1 cellular context compared by ENCODE assay signal in the genomic region with DNA sequence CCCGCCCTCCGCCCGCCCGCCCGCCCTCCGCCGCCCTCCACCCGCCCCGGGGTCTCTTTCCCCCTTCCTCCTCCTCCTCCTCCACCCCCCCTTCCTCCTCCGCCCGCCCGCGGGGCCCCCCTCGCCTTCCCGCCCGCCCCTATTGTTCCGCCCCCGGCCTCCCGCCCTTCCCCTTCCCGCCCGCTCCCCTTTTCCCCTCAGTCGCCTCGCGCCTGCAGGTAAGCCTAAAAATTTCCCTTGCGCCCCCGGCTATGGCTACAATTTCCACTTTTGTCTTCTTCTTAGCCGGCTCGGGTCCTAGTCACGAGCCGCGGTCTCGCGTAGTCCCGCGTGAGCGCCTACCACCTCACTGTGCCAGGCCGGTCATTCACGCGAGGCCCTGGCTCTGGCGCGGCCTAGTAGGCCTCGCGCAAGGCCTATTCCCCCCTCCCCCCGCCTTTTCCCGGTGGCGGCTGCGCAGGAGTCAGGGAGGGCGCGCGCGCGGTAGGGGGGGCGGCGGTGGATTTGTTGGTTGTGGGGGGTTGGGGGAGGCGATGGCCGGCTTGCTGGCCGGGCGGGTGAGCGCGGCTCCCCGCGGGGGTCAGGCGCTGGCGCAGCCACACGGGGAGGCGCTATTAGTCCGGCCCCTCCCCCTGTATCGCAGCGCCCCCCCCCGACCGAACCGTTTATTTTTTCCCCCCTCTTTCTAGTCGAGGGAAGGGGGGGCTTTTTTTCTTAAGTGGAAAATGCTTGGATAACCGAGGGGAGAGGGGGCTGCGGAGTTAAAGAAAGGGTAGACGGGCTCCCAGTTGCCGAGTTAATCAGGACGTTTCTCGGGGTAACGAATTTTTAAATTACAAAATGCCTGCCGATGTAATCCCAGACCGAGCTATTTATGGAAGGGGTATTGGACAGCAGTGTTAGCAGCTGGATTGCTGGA.
TF ChIP-seq lines count a peak whose summit lies in the region.

No MANE protein-coding gene starts in this region.

TF ChIP-seq in HEK293, 187 proteins besides CTCF, POLR2A, EP300 and RAD21 (continued from another document):
- TF ChIP-seq, protein P1, sequence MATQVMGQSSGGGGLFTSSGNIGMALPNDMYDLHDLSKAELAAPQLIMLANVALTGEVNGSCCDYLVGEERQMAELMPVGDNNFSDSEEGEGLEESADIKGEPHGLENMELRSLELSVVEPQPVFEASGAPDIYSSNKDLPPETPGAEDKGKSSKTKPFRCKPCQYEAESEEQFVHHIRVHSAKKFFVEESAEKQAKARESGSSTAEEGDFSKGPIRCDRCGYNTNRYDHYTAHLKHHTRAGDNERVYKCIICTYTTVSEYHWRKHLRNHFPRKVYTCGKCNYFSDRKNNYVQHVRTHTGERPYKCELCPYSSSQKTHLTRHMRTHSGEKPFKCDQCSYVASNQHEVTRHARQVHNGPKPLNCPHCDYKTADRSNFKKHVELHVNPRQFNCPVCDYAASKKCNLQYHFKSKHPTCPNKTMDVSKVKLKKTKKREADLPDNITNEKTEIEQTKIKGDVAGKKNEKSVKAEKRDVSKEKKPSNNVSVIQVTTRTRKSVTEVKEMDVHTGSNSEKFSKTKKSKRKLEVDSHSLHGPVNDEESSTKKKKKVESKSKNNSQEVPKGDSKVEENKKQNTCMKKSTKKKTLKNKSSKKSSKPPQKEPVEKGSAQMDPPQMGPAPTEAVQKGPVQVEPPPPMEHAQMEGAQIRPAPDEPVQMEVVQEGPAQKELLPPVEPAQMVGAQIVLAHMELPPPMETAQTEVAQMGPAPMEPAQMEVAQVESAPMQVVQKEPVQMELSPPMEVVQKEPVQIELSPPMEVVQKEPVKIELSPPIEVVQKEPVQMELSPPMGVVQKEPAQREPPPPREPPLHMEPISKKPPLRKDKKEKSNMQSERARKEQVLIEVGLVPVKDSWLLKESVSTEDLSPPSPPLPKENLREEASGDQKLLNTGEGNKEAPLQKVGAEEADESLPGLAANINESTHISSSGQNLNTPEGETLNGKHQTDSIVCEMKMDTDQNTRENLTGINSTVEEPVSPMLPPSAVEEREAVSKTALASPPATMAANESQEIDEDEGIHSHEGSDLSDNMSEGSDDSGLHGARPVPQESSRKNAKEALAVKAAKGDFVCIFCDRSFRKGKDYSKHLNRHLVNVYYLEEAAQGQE (tag by site-specific recombination; IDR thresholded peaks at IDR 0.05): 0 out of 2 replicates have a peak, but pooled peaks have one; percentile 49
- TF ChIP-seq ZNF423 (tag by site-specific recombination; IDR thresholded peaks at IDR 0.05): peak; percentile 72
- no peak for TF ChIP-seq ZSCAN23 (tag by site-specific recombination; IDR thresholded peaks at IDR 0.05)
- TF ChIP-seq, protein P2, sequence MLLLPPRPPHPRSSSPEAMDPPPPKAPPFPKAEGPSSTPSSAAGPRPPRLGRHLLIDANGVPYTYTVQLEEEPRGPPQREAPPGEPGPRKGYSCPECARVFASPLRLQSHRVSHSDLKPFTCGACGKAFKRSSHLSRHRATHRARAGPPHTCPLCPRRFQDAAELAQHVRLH (tag by site-specific recombination; IDR thresholded peaks at IDR 0.05): peak; percentile 82
- TF ChIP-seq, protein P3, sequence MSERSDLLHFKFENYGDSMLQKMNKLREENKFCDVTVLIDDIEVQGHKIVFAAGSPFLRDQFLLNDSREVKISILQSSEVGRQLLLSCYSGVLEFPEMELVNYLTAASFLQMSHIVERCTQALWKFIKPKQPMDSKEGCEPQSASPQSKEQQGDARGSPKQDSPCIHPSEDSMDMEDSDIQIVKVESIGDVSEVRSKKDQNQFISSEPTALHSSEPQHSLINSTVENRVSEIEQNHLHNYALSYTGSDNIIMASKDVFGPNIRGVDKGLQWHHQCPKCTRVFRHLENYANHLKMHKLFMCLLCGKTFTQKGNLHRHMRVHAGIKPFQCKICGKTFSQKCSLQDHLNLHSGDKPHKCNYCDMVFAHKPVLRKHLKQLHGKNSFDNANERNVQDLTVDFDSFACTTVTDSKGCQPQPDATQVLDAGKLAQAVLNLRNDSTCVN (tag by site-specific recombination; optimal IDR thresholded peaks at IDR 0.05): peak; percentile 94
- TF ChIP-seq, protein P4, sequence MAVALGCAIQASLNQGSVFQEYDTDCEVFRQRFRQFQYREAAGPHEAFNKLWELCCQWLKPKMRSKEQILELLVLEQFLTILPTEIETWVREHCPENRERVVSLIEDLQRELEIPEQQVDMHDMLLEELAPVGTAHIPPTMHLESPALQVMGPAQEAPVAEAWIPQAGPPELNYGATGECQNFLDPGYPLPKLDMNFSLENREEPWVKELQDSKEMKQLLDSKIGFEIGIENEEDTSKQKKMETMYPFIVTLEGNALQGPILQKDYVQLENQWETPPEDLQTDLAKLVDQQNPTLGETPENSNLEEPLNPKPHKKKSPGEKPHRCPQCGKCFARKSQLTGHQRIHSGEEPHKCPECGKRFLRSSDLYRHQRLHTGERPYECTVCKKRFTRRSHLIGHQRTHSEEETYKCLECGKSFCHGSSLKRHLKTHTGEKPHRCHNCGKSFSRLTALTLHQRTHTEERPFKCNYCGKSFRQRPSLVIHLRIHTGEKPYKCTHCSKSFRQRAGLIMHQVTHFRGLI (tag by site-specific recombination; IDR thresholded peaks at IDR 0.05): peak; percentile 78
- peak; percentile 43 for TF ChIP-seq ZEB2 (tag by site-specific recombination; IDR thresholded peaks at IDR 0.05)
- peak; percentile 73; the same call in 1 of the 2 replicates for TF ChIP-seq ZBTB7A (tag by site-specific recombination; IDR thresholded peaks at IDR 0.05; ENCODE audit: low read depth)
